ENCODE assay signal across 9 cellular contexts in the genomic region with DNA sequence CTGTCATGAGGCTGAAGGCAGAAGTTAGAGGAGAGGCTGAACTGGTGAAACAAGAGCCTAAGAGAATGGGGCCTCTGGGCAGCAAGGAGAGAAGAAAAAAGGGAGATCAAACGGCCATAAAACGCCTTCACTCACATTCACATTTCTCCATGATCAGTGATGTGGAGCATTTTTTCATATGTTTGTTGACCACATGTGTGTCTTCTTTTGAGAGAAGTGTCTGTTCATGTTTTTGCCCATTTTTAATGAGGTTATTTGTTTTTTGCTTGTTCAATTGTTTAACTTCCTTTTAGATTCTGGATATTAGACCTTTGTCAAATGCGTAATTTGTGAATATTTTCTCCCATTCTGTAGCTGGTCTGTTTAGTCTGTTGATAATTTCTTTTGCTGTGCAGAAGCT.
"Had no signal": no experiment of that assay in that cellular context is flagged by ENCODE, and none has a peak within 500 bp of the region (broad histone marks: within the 10 kb centered on the region; RNA-seq: fewer than 3 reads in every experiment).

No MANE protein-coding gene starts in this region.

- ATAC-seq: HepG2 had no signal

- H3K27ac ChIP-seq: HL-60, KMS-11 had no signal

- H3K4me2 ChIP-seq: KMS-11 had no signal

- H3K36me3 Mint-ChIP-seq: IgD-negative memory B cell had no signal

- DNase-seq: IMR-90, Karpas-422, KBM-7, KG1 had no signal

- H3K4me3 Mint-ChIP-seq: IgD-negative memory B cell had no signal

- H3K27ac Mint-ChIP-seq: IgD-negative memory B cell had no signal

- FAIRE-seq: HepG2, HTR-8/SVneo had no signal

- H3K4me1 Mint-ChIP-seq: IgD-negative memory B cell had no signal

- H3K9ac ChIP-seq: KMS-11 had no signal
